Comparison of ENCODE assay signal across 13 cellular contexts in the genomic region with DNA sequence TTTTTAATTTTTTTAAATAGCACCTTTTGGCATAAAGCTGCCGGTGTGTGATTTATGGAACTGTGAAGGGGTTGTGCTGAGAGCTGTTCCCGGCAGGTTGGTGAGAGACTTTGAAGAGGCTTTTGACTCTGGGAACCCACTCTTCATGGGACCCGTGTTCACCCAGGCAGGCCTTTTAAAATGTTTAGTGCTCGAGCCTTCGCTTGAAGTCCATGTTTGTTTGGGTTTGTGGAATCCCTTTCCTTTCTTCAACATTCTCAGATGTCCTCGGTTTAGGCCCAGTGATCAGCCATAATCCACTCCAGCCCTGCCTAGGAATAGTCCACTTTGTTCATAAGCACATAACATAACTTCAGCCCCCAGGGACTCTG.
"Had no signal": no experiment of that assay in that cellular context is flagged by ENCODE, and none has a peak within 500 bp of the region (broad histone marks: within the 10 kb centered on the region; RNA-seq: fewer than 3 reads in every experiment).

No MANE protein-coding gene starts in this region.

- H3K4me1 ChIP-seq: ascending aorta had no signal

- ATAC-seq: activated CD8-positive, alpha-beta memory T cell treated with anti-CD3 and anti-CD28 coated beads, Interleukin-2, amount 10 ng/mL, durations not matched to agents 7 days and 5 days; activated T-cell treated with anti-CD3 and anti-CD28 coated beads, Interleukin-2, amount 50 U/mL, for 4 hours; left cardiac atrium; natural killer cell treated with Interleukin-12 subunit alpha and Interleukin-12 subunit beta and Interleukin-15 and Interleukin-18, amount 100 ng/mL, for 72 hours had no signal

- H3K27ac ChIP-seq: ascending aorta, thoracic aorta had no signal

- H3K4me3 ChIP-seq: ascending aorta, skin epidermis, stomach, thoracic aorta had no signal

- H3K9me3 ChIP-seq: ascending aorta, thoracic aorta had no signal

- DNase-seq: activated CD4-positive, alpha-beta T cell treated with anti-CD3 and anti-CD28 coated beads, Interleukin-2, amount 50 U/mL, for 48 hours; activated CD4-positive, CD25-positive, alpha-beta regulatory T cell treated with anti-CD3 and anti-CD28 coated beads, Interleukin-2, amount 50 U/mL, for 72 hours; activated CD8-positive, alpha-beta memory T cell treated with anti-CD3 and anti-CD28 coated beads, Interleukin-2, amount 10 ng/mL, durations not matched to agents 7 days and 5 days; activated gamma-delta T cell treated with Interleukin-2 at 50 U/mL for 16 hours; activated naive CD8-positive, alpha-beta T cell treated with anti-CD3 and anti-CD28 coated beads, Interleukin-2, amount 10 ng/mL, durations not matched to agents 7 days and 5 days; activated T-cell treated with anti-CD3 and anti-CD28 coated beads, Interleukin-2, amount 50 U/mL, for 4 hours; left cardiac atrium; stimulated activated CD4-positive, alpha-beta T cell treated with anti-CD3 and anti-CD28 coated beads, Interleukin-4, amount 100 ng/mL, for 4 hours; stomach had no signal

- H3K27ac Mint-ChIP-seq: activated CD8-positive, alpha-beta memory T cell treated with anti-CD3 and anti-CD28 coated beads, Interleukin-2, amount 10 ng/mL, durations not matched to agents 7 days and 5 days; activated naive CD8-positive, alpha-beta T cell treated with anti-CD3 and anti-CD28 coated beads, Interleukin-2, amount 10 ng/mL, durations not matched to agents 7 days and 5 days; natural killer cell treated with Interleukin-12 subunit alpha and Interleukin-12 subunit beta and Interleukin-15 and Interleukin-18, amount 100 ng/mL, for 72 hours had no signal

- H3K36me3 ChIP-seq: ascending aorta, stomach, thoracic aorta had no signal

- H3K27me3 ChIP-seq: ascending aorta had no signal

- H3K36me3 Mint-ChIP-seq: activated naive CD8-positive, alpha-beta T cell treated with anti-CD3 and anti-CD28 coated beads, Interleukin-2, amount 10 ng/mL, durations not matched to agents 7 days and 5 days; natural killer cell treated with Interleukin-12 subunit alpha and Interleukin-12 subunit beta and Interleukin-15 and Interleukin-18, amount 100 ng/mL, for 72 hours had no signal

- H3K4me3 Mint-ChIP-seq: activated CD8-positive, alpha-beta memory T cell treated with anti-CD3 and anti-CD28 coated beads, Interleukin-2, amount 10 ng/mL, durations not matched to agents 7 days and 5 days; activated naive CD8-positive, alpha-beta T cell treated with anti-CD3 and anti-CD28 coated beads, Interleukin-2, amount 10 ng/mL, durations not matched to agents 7 days and 5 days; activated T-cell treated with anti-CD3 and anti-CD28 coated beads, Interleukin-2, amount 50 U/mL, for 4 hours; natural killer cell treated with Interleukin-12 subunit alpha and Interleukin-12 subunit beta and Interleukin-15 and Interleukin-18, amount 100 ng/mL, for 72 hours had no signal
